27 cellular contexts compared by ENCODE assay signal in the genomic region with DNA sequence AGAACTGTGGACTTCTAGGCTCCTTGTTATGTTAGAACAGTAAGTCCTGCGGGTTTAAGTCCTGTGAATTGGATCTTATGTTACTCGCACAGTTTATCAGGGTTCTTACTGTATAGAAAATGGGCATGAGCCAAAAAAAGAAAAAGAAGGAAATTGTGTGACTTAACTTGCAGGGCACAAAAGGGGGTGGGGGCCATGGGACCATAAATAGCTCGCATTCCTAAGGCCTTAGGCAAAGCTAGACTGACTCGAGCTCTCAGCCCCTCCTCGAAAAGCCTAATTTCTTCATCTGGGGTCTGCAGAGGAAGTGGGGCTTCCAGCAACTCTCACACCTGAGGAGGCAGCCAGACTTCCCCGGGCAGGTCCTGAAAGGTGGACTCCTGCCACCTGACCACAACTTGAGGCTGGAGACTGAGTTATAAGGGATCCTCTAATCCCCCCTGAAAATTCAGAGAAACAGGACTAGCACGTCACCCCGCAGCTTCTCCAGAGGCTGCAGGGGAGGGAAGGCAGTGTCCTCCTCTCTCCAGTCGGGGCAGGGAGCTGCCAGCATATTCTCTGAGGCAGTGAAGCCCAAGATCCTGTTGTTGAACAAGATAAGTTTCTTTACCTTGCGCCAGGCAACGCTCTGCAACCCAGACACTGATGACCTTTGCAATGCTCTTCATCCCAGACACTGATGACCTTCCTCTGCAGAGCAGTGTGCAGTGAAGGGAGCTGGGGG.
DNase-seq lines count a peak whose midpoint lies in the region; ATAC-seq and TF ChIP-seq lines count a peak whose summit lies in the region.
"Had no signal": no experiment of that assay in that cellular context is flagged by ENCODE, and none has a peak within 500 bp of the region (broad histone marks: within the 10 kb centered on the region; RNA-seq: fewer than 3 reads in every experiment).

No MANE protein-coding gene starts in this region.

- H2BK20ac ChIP-seq in IMR-90 (ENCODE audit: low read depth, low read length), result no peak overlapping the region

- dilution Hi-C loops in IMR-90 (cut with HindIII; ENCODE audit: low sequenced_read_pairs, unreplicated experiment), result no loop called here

- H3K9me3 Mint-ChIP-seq in Calu3 (ENCODE audit: low read depth, unreplicated experiment) (peaks cover 3% of the 10 kb centered on the region), neural progenitor cell (no peaks in the 10 kb centered on the region)
- H3K9me3 Mint-ChIP-seq: activated B cell treated with CpG ODN at 0.5 μM for 24 hours; activated CD4-positive, alpha-beta memory T cell treated with anti-CD3 and anti-CD28 coated beads for 36 hours; dendritic cell treated with granulocyte-macrophage colony-stimulating factor and Interleukin-4, amounts not matched to agents 40 ng/mL and 50 ng/mL, for 4 days had no signal

- TF ChIP-seq POLR2A in IMR-90 (IDR thresholded peaks at IDR 0.05; ENCODE audit: low read depth, low read length), result no peak
- no peak for TF ChIP-seq POLR2A in erythroblast (IDR thresholded peaks at IDR 0.05; ENCODE audit: low read length)

- H3K27ac ChIP-seq in IMR-90 (ENCODE audit: insufficient read depth, low read length) (no peak overlapping the region), neural progenitor cell (no peak overlapping the region)
- H3K27ac ChIP-seq: BLaER1 treated with 17β-estradiol and CSF1 and Interleukin-3, amounts not matched to agents 10 nM and 100 nM; epithelial cell of prostate; gastroesophageal sphincter; GM23248; right atrium auricular region had no signal

- H3K36me3 Mint-ChIP-seq in Calu3 (ENCODE audit: insufficient read depth, unreplicated experiment), result no peaks in the 10 kb centered on the region
- no peaks in the 10 kb centered on the region for H3K36me3 Mint-ChIP-seq in neural progenitor cell
- H3K36me3 Mint-ChIP-seq: activated CD4-positive, alpha-beta memory T cell treated with anti-CD3 and anti-CD28 coated beads for 36 hours had no signal

- no peak for TF ChIP-seq CTCF in Calu3 (IDR thresholded peaks at IDR 0.05; ENCODE audit: unreplicated experiment)
- TF ChIP-seq CTCF in IMR-90 (conservative IDR thresholded peaks at IDR 0.05; ENCODE audit: low read depth, low read length), result no peak
- no peak for TF ChIP-seq CTCF in neural progenitor cell (IDR thresholded peaks at IDR 0.05)
- TF ChIP-seq CTCF in foreskin fibroblast (IDR thresholded peaks at IDR 0.05; ENCODE audit: low read depth, low read length), result no peak

- no peak overlapping the region for H4K8ac ChIP-seq in IMR-90 (ENCODE audit: low read depth in 2 of 2, low read length in 2 of 2)

- no peak overlapping the region for H3K4me3 ChIP-seq in IMR-90 (ENCODE audit: insufficient read depth, low read depth, low read length)
- H3K4me3 ChIP-seq in neural progenitor cell, result no peak overlapping the region
- no peak overlapping the region for H3K4me3 ChIP-seq in foreskin fibroblast (ENCODE audit: low read depth in 1 of 2, low read length in 2 of 2)
- H3K4me3 ChIP-seq: BLaER1 treated with 17β-estradiol and CSF1 and Interleukin-3, amounts not matched to agents 10 nM and 100 nM; gastroesophageal sphincter; GM23248; right atrium auricular region had no signal

- H3K27me3 ChIP-seq in IMR-90 (ENCODE audit: control insufficient read depth, insufficient read depth, low read length), result no peaks in the 10 kb centered on the region; the same call in 1 of the 2 replicates
- no peaks in the 10 kb centered on the region for H3K27me3 ChIP-seq in neural progenitor cell
- H3K27me3 ChIP-seq: BLaER1 treated with 17β-estradiol and CSF1 and Interleukin-3, amounts not matched to agents 10 nM and 100 nM; right atrium auricular region had no signal

- H2BK15ac ChIP-seq in IMR-90 (ENCODE audit: low read depth, low read length), result no peak overlapping the region

- peak overlapping the region; percentile 68 for H2AFZ ChIP-seq in IMR-90 (replicated peaks; ENCODE audit: low read length, poor library complexity)
- H2AFZ ChIP-seq in neural progenitor cell (replicated peaks), result peak overlapping the region; percentile 72
- H2AFZ ChIP-seq: GM23248 had no signal

- no peak overlapping the region for H4K5ac ChIP-seq in IMR-90 (ENCODE audit: low read depth, low read length)

- H4K20me1 ChIP-seq in IMR-90 (ENCODE audit: insufficient read depth, low read length), result no peaks in the 10 kb centered on the region
- no peaks in the 10 kb centered on the region for H4K20me1 ChIP-seq in neural progenitor cell (ENCODE audit: low read depth)
- H4K20me1 ChIP-seq: BLaER1 treated with 17β-estradiol and CSF1 and Interleukin-3, amounts not matched to agents 10 nM and 100 nM had no signal

- H3K36me3 ChIP-seq in IMR-90 (ENCODE audit: control insufficient read depth, insufficient read depth, low read length) (no peaks in the 10 kb centered on the region), neural progenitor cell (no peaks in the 10 kb centered on the region)
- H3K36me3 ChIP-seq: BLaER1 treated with 17β-estradiol and CSF1 and Interleukin-3, amounts not matched to agents 10 nM and 100 nM; gastroesophageal sphincter; right atrium auricular region had no signal

- H3K27me3 Mint-ChIP-seq in Calu3 (ENCODE audit: unreplicated experiment) (no peaks in the 10 kb centered on the region), neural progenitor cell (ENCODE audit: insufficient read depth, low read depth) (peaks cover 3% of the 10 kb centered on the region)
- H3K27me3 Mint-ChIP-seq: dendritic cell treated with granulocyte-macrophage colony-stimulating factor and Interleukin-4, amounts not matched to agents 40 ng/mL and 50 ng/mL, for 4 days had no signal

- CTCF ChIA-PET in Calu3 (lab: Charles Lee) (interaction anchor here (0.6 kb wide), 1 partner anchor 1532 kb away, joined by 3 read pairs; no protein-coding TSS in a partner anchor), IMR-90 (lab: Yijun Ruan, JAX) (no interaction called here)

- no peak overlapping the region for H2BK5ac ChIP-seq in IMR-90 (ENCODE audit: low read depth, low read length, poor library complexity, severe bottlenecking)

- H2BK120ac ChIP-seq in IMR-90 (ENCODE audit: low read depth, low read length), result no peak overlapping the region

- H3K4me3 Mint-ChIP-seq in Calu3 (ENCODE audit: low read depth, unreplicated experiment), result no peak overlapping the region
- no peak overlapping the region for H3K4me3 Mint-ChIP-seq in neural progenitor cell
- H3K4me3 Mint-ChIP-seq: activated B cell treated with CpG ODN at 0.5 μM for 24 hours; activated CD4-positive, alpha-beta memory T cell treated with anti-CD3 and anti-CD28 coated beads for 36 hours; dendritic cell treated with granulocyte-macrophage colony-stimulating factor and Interleukin-4, amounts not matched to agents 40 ng/mL and 50 ng/mL, for 4 days had no signal

- intact Hi-C loops in Calu3 (cut with micrococcal nuclease; ENCODE audit: unreplicated experiment) (no loop called here), IMR-90 (cut with micrococcal nuclease) (no loop called here)

- H3K79me1 ChIP-seq in IMR-90 (ENCODE audit: low read depth in 1 of 2, low read length in 2 of 2), result no peaks in the 10 kb centered on the region

- no peak overlapping the region for H2AK9ac ChIP-seq in IMR-90 (replicated peaks; ENCODE audit: low read depth, low read length, poor library complexity)

- H4K91ac ChIP-seq in IMR-90 (ENCODE audit: insufficient read depth, low read depth, low read length), result no peak overlapping the region

- no peak overlapping the region for H2AK5ac ChIP-seq in IMR-90 (ENCODE audit: low read depth, low read length)

- H3K9me3 ChIP-seq in IMR-90 (ENCODE audit: control insufficient read depth, insufficient read depth, low read length), result no peaks in the 10 kb centered on the region
- H3K9me3 ChIP-seq in neural progenitor cell (ENCODE audit: low read depth), result no peaks in the 10 kb centered on the region
- H3K9me3 ChIP-seq: BLaER1 treated with 17β-estradiol and CSF1 and Interleukin-3, amounts not matched to agents 10 nM and 100 nM; gastroesophageal sphincter; right atrium auricular region had no signal

- H3K9me1 ChIP-seq in IMR-90 (ENCODE audit: insufficient read depth, low read length), result no peaks in the 10 kb centered on the region

- H3K4ac ChIP-seq in IMR-90 (ENCODE audit: low read depth, low read length), result no peak overlapping the region

- WGBS in IMR-90 (ENCODE audit: extremely low coverage in 2 of 2, insufficient read length in 1 of 2), 2 experiments, result no CpG with 5 or more reads among the region's 11 CpGs

- H3K56ac ChIP-seq in IMR-90 (ENCODE audit: extremely low read depth, insufficient read depth, low read length), result no peak overlapping the region

- BruUV-seq in Calu3 (replicated peaks; lab: Mats Ljungman, UMichigan) (no TSS peak), IMR-90 (replicated peaks; lab: Mats Ljungman, UMichigan) (no TSS peak)

- ATAC-seq in IMR-90 (ENCODE audit: low read depth) (no peak), HG02610 (IDR thresholded peaks at IDR 0.05; ENCODE audit: unreplicated experiment) (no peak)
- ATAC-seq: gastroesophageal sphincter had no signal

- peaks cover 14% of the 10 kb centered on the region for H3F3A ChIP-seq in neural progenitor cell (ENCODE audit: low read depth)

- no peak overlapping the region for H3K18ac ChIP-seq in IMR-90 (ENCODE audit: low read depth, low read length)

- H3K4me1 Mint-ChIP-seq in Calu3 (ENCODE audit: low read depth, unreplicated experiment) (no peaks in the 10 kb centered on the region), neural progenitor cell (peaks cover 7% of the 10 kb centered on the region)
- H3K4me1 Mint-ChIP-seq: activated B cell treated with CpG ODN at 0.5 μM for 24 hours had no signal

- H3K27ac Mint-ChIP-seq in Calu3 (ENCODE audit: unreplicated experiment) (no peak overlapping the region), neural progenitor cell (no peak overlapping the region)
- H3K27ac Mint-ChIP-seq: activated B cell treated with CpG ODN at 0.5 μM for 24 hours; activated CD4-positive, alpha-beta memory T cell treated with anti-CD3 and anti-CD28 coated beads for 36 hours; dendritic cell treated with granulocyte-macrophage colony-stimulating factor and Interleukin-4, amounts not matched to agents 40 ng/mL and 50 ng/mL, for 4 days had no signal

- no peak for TF ChIP-seq RAD21 in IMR-90 (IDR thresholded peaks at IDR 0.05; ENCODE audit: low read length)

- POLR2A ChIA-PET in IMR-90 (lab: Charles Lee; ENCODE audit: unreplicated experiment), result interaction anchor here (0.6 kb wide), 1 partner anchor 317 kb away, joined by 4 read pairs; no protein-coding TSS in a partner anchor

- H3K4me2 ChIP-seq in IMR-90 (ENCODE audit: low read depth, low read length) (no peak overlapping the region), neural progenitor cell (no peak overlapping the region)
- H3K4me2 ChIP-seq: BLaER1 treated with 17β-estradiol and CSF1 and Interleukin-3, amounts not matched to agents 10 nM and 100 nM had no signal

- H3K4me1 ChIP-seq in IMR-90 (ENCODE audit: control insufficient read depth, insufficient read depth, low read length), result no peaks in the 10 kb centered on the region
- H3K4me1 ChIP-seq in neural progenitor cell, result peaks cover 22% of the 10 kb centered on the region
- H3K4me1 ChIP-seq: BLaER1 treated with 17β-estradiol and CSF1 and Interleukin-3, amounts not matched to agents 10 nM and 100 nM; gastroesophageal sphincter had no signal

- H3K9ac ChIP-seq in IMR-90 (ENCODE audit: low read depth, low read length), result no peak overlapping the region
- H3K9ac ChIP-seq in neural progenitor cell, result no peak overlapping the region
- H3K9ac ChIP-seq: BLaER1 treated with 17β-estradiol and CSF1 and Interleukin-3, amounts not matched to agents 10 nM and 100 nM; GM23248 had no signal

- no peak overlapping the region; the same call in 1 of the 2 replicates for H3K14ac ChIP-seq in IMR-90 (replicated peaks; ENCODE audit: low read depth, low read length)

- DNase-seq in Calu3 (peak; percentile 23), IMR-90 (no peak), foreskin melanocyte (peak; percentile 53), neural progenitor cell (ENCODE audit: low spot score) (peak; percentile 29), midbrain (lab: John Stamatoyannopoulos, UW) (no peak), foreskin fibroblast (no peak), erythroblast (lab: John Stamatoyannopoulos, UW) (no peak)
- DNase-seq: activated B cell treated with CpG ODN at 0.5 μM for 24 hours; activated CD4-positive, alpha-beta memory T cell treated with anti-CD3 and anti-CD28 coated beads for 36 hours; activated naive CD4-positive, alpha-beta T cell; amniotic stem cell; GDM1; GM23248; Karpas-422; NCI-H1048; NCI-H187 treated with DMSO at 0.1 percent for 48 hours; NCI-H2227 treated with DMSO at 0.1 percent for 48 hours; NCI-H82; occipital lobe; SIG-M5; stimulated activated CD4-positive, alpha-beta T cell treated with anti-CD3 and anti-CD28 coated beads, Interleukin-15, amount 100 ng/mL, for 24 hours had no signal

- in situ Hi-C loops in IMR-90 (cut with MboI; ENCODE audit: low sequenced_read_pairs), result no loop called here

- H3K79me2 ChIP-seq in neural progenitor cell (ENCODE audit: low read depth), result no peaks in the 10 kb centered on the region

- no peak overlapping the region for H3K23ac ChIP-seq in IMR-90 (ENCODE audit: low read depth, low read length)

Comparison
In these comparisons a context has a peak if more than half of its experiments do, and no peak if none do; other contexts are left out.
1. DNase-seq: peak in Calu3 (single experiment), foreskin melanocyte (single experiment) and neural progenitor cell (single experiment); none in IMR-90 (single experiment), midbrain (single experiment), foreskin fibroblast (0 of 2) and erythroblast (0 of 2).